19 cellular contexts compared by ENCODE assay signal in the genomic region with DNA sequence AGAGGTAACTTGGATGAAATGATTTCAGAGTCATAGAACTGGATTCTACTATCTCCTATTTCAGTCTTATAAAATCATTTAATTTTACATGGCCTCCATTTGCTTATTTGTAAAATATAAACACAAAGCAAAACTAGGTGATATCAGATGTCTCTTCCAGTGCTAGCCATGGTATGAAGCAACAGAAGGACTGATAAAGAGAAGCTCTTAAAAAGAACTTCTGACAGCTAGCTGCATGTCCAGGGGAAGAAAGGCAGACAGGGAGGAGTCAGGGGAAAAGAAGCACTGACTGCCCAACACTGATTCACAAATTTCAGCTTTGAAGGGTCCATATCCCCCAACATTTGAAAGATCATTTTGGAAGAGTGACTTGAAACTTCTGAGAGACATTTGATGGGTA. TPM values are rescaled to one million over a fixed set of nuclear protein-coding genes. Genes with fewer than 3 reads are reported as not detected.
DNase-seq lines count a peak whose midpoint lies in the region; ATAC-seq and TF ChIP-seq lines count a peak whose summit lies in the region.
"Had no signal": no experiment of that assay in that cellular context is flagged by ENCODE, and none has a peak within 500 bp of the region (broad histone marks: within the 10 kb centered on the region; RNA-seq: fewer than 3 reads in every experiment).

No MANE protein-coding gene starts in this region.

- no peak overlapping the region for H3K4me3 Mint-ChIP-seq in dendritic cell treated with granulocyte-macrophage colony-stimulating factor and Interleukin-4, amounts not matched to agents 40 ng/mL and 50 ng/mL, for 4 days
- H3K4me3 Mint-ChIP-seq in mesothelial cell of epicardium, result no peak overlapping the region
- H3K4me3 Mint-ChIP-seq: H9 had no signal

- in situ Hi-C loops in IMR-90 (cut with MboI; ENCODE audit: low sequenced_read_pairs), result no loop called here

- intact Hi-C loops in IMR-90 (cut with micrococcal nuclease), result loop anchor here (5.0 kb wide), 1 partner anchor 73 kb away; no protein-coding TSS in a partner anchor
- intact Hi-C loops in dendritic cell treated with granulocyte-macrophage colony-stimulating factor and Interleukin-4, amounts not matched to agents 40 ng/mL and 50 ng/mL, for 4 days (cut with micrococcal nuclease), result loop anchor here (10.0 kb wide), 1 partner anchor 91 kb away; no protein-coding TSS in a partner anchor

- no peak overlapping the region for H2BK15ac ChIP-seq in IMR-90 (ENCODE audit: low read depth, low read length)

- CTCF ChIA-PET in IMR-90 (lab: Yijun Ruan, JAX), result interaction anchor here (0.6 kb wide), 1 partner anchor 55 kb away, joined by 4 read pairs; no protein-coding TSS in a partner anchor

- ATAC-seq in IMR-90 (ENCODE audit: low read depth), result peak; percentile 50; the same call in 1 of the 2 replicates
- ATAC-seq: HepG2 had no signal

- no peak overlapping the region for H3K18ac ChIP-seq in IMR-90 (ENCODE audit: low read depth, low read length)

- no peak overlapping the region for H3K4me3 ChIP-seq in BLaER1 treated with 17β-estradiol and CSF1 and Interleukin-3, amounts not matched to agents 10 nM and 100 nM
- H3K4me3 ChIP-seq in IMR-90 (ENCODE audit: insufficient read depth, low read depth, low read length) (no peak overlapping the region), suprapubic skin (no peak overlapping the region)
- H3K4me3 ChIP-seq: BLaER1 had no signal

- no peak overlapping the region for H4K5ac ChIP-seq in IMR-90 (ENCODE audit: low read depth, low read length)

- H3K9ac ChIP-seq in BLaER1 treated with 17β-estradiol and CSF1 and Interleukin-3, amounts not matched to agents 10 nM and 100 nM, result no peak overlapping the region
- no peak overlapping the region for H3K9ac ChIP-seq in IMR-90 (ENCODE audit: low read depth, low read length)
- H3K9ac ChIP-seq: BLaER1 had no signal

- peak overlapping the region; percentile 19; the same call in 1 of the 2 replicates for H3K4ac ChIP-seq in IMR-90 (ENCODE audit: low read depth, low read length)

- H4K8ac ChIP-seq in IMR-90 (ENCODE audit: low read depth in 2 of 2, low read length in 2 of 2), result peak overlapping the region in 1 of 2 experiments; percentile 15; a peak in 1 of 4 replicates

- H4K91ac ChIP-seq in IMR-90 (ENCODE audit: insufficient read depth, low read depth, low read length), result no peak overlapping the region

- TF ChIP-seq RAD21 in IMR-90 (IDR thresholded peaks at IDR 0.05; ENCODE audit: low read length), result no peak

- TF ChIP-seq POLR2A in IMR-90 (IDR thresholded peaks at IDR 0.05; ENCODE audit: low read depth, low read length) (no peak), suprapubic skin (IDR thresholded peaks at IDR 0.05) (no peak)

- POLR2A ChIA-PET in IMR-90 (lab: Charles Lee; ENCODE audit: unreplicated experiment), result no interaction called here

- H2AK9ac ChIP-seq in IMR-90 (replicated peaks; ENCODE audit: low read depth, low read length, poor library complexity), result no peak overlapping the region

- no peak for TF ChIP-seq CTCF in IMR-90 (conservative IDR thresholded peaks at IDR 0.05; ENCODE audit: low read depth, low read length)
- TF ChIP-seq CTCF in mesothelial cell of epicardium (IDR thresholded peaks at IDR 0.05; ENCODE audit: unreplicated experiment), result no peak
- no peak for TF ChIP-seq CTCF in suprapubic skin (IDR thresholded peaks at IDR 0.05)

- H2AFZ ChIP-seq in IMR-90 (replicated peaks; ENCODE audit: low read length, poor library complexity), result no peak overlapping the region

- peak overlapping the region; percentile 38 for H3K27ac Mint-ChIP-seq in dendritic cell treated with granulocyte-macrophage colony-stimulating factor and Interleukin-4, amounts not matched to agents 40 ng/mL and 50 ng/mL, for 4 days
- peak overlapping the region; percentile 27 for H3K27ac Mint-ChIP-seq in mesothelial cell of epicardium
- H3K27ac Mint-ChIP-seq: H9 had no signal

- peaks cover 29 to 63% (median 47%) of the 10 kb centered on the region in 10 experiments for H3K4me1 ChIP-seq in BLaER1 treated with 17β-estradiol and CSF1 and Interleukin-3, amounts not matched to agents 10 nM and 100 nM
- H3K4me1 ChIP-seq in IMR-90 (ENCODE audit: control insufficient read depth, insufficient read depth, low read length), result peaks cover 5% of the 10 kb centered on the region
- H3K4me1 ChIP-seq in suprapubic skin, result peaks cover 6% of the 10 kb centered on the region

- H3K27me3 Mint-ChIP-seq in dendritic cell treated with granulocyte-macrophage colony-stimulating factor and Interleukin-4, amounts not matched to agents 40 ng/mL and 50 ng/mL, for 4 days, result no peaks in the 10 kb centered on the region
- H3K27me3 Mint-ChIP-seq in mesothelial cell of epicardium (ENCODE audit: low read depth), result no peaks in the 10 kb centered on the region

- H3K9me3 Mint-ChIP-seq in dendritic cell treated with granulocyte-macrophage colony-stimulating factor and Interleukin-4, amounts not matched to agents 40 ng/mL and 50 ng/mL, for 4 days, result no peaks in the 10 kb centered on the region
- peaks cover 7% of the 10 kb centered on the region for H3K9me3 Mint-ChIP-seq in mesothelial cell of epicardium
- H3K9me3 Mint-ChIP-seq: H9 had no signal

- peaks cover 33 to 51% of the 10 kb centered on the region in 2 experiments for H3K79me1 ChIP-seq in IMR-90 (ENCODE audit: low read depth in 1 of 2, low read length in 2 of 2)

- DNase-seq in IMR-90 (peak; percentile 53), mesothelial cell of epicardium (ENCODE audit: low spot score in 2 of 2, unreplicated experiment in 2 of 2) (no peak), suprapubic skin (ENCODE audit: low spot score in 2 of 2) (no peak), epidermal melanocyte (ENCODE audit: insufficient read length, low spot score) (no peak), dedifferentiated amniotic fluid mesenchymal stem cell (ENCODE audit: extremely low spot score) (no peak), DMS79 (lab: John Stamatoyannopoulos, UW) (no peak)
- DNase-seq: DND-41, H9, KG1, NCI-H1417 treated with DMSO at 0.1 percent for 48 hours, NCI-H187 treated with DMSO at 0.1 percent for 48 hours, NCI-H2227 treated with DMSO at 0.1 percent for 48 hours, NCI-H510A treated with DMSO at 0.1 percent for 48 hours, NCI-H774 had no signal

- no peak overlapping the region for H2BK20ac ChIP-seq in IMR-90 (ENCODE audit: low read depth, low read length)

- no peak overlapping the region; the same call in 1 of the 2 replicates for H3K23ac ChIP-seq in IMR-90 (ENCODE audit: low read depth, low read length)

- no peak for TF ChIP-seq EP300 in suprapubic skin (IDR thresholded peaks at IDR 0.05)

- H2AK5ac ChIP-seq in IMR-90 (ENCODE audit: low read depth, low read length), result no peak overlapping the region

- peak overlapping the region; percentile 31 for H2BK5ac ChIP-seq in IMR-90 (ENCODE audit: low read depth, low read length, poor library complexity, severe bottlenecking)

- H3K9me1 ChIP-seq in IMR-90 (ENCODE audit: insufficient read depth, low read length), result 0 out of 2 replicates have a peak, but pooled peaks cover 5% of the 10 kb centered on the region

- H3K9me3 ChIP-seq in BLaER1 treated with 17β-estradiol and CSF1 and Interleukin-3, amounts not matched to agents 10 nM and 100 nM (replicated peaks in 1 of 11), result peaks cover 0 to 13% (median 0%) of the 10 kb centered on the region in 11 experiments; a peak in 4 of 22 replicates
- no peaks in the 10 kb centered on the region for H3K9me3 ChIP-seq in IMR-90 (ENCODE audit: control insufficient read depth, insufficient read depth, low read length)
- H3K9me3 ChIP-seq in suprapubic skin, result no peaks in the 10 kb centered on the region

- H3K36me3 Mint-ChIP-seq in dendritic cell treated with granulocyte-macrophage colony-stimulating factor and Interleukin-4, amounts not matched to agents 40 ng/mL and 50 ng/mL, for 4 days (ENCODE audit: low read depth), result peaks cover 7% of the 10 kb centered on the region
- H3K36me3 Mint-ChIP-seq in mesothelial cell of epicardium, result peaks cover 2% of the 10 kb centered on the region

- peak overlapping the region; percentile 38; the same call in 1 of the 2 replicates for H3K14ac ChIP-seq in IMR-90 (replicated peaks; ENCODE audit: low read depth, low read length)

- H3K27me3 ChIP-seq in BLaER1 treated with 17β-estradiol and CSF1 and Interleukin-3, amounts not matched to agents 10 nM and 100 nM, result no peaks in the 10 kb centered on the region
- H3K27me3 ChIP-seq in IMR-90 (ENCODE audit: control insufficient read depth, insufficient read depth, low read length), result no peaks in the 10 kb centered on the region
- no peaks in the 10 kb centered on the region for H3K27me3 ChIP-seq in suprapubic skin
- H3K27me3 ChIP-seq: BLaER1 had no signal

- peaks cover 58% of the 10 kb centered on the region for H3K4me1 Mint-ChIP-seq in dendritic cell treated with granulocyte-macrophage colony-stimulating factor and Interleukin-4, amounts not matched to agents 40 ng/mL and 50 ng/mL, for 4 days (ENCODE audit: low read depth)
- H3K4me1 Mint-ChIP-seq in mesothelial cell of epicardium, result peaks cover 12% of the 10 kb centered on the region

- no TSS peak for BruUV-seq in IMR-90 (replicated peaks; lab: Mats Ljungman, UMichigan)

- H2BK120ac ChIP-seq in IMR-90 (ENCODE audit: low read depth, low read length), result no peak overlapping the region

- H4K20me1 ChIP-seq in BLaER1 treated with 17β-estradiol and CSF1 and Interleukin-3, amounts not matched to agents 10 nM and 100 nM, result no peaks in the 10 kb centered on the region
- H4K20me1 ChIP-seq in IMR-90 (ENCODE audit: insufficient read depth, low read length), result no peaks in the 10 kb centered on the region
- H4K20me1 ChIP-seq: BLaER1 had no signal

- H3K27ac ChIP-seq in BLaER1 treated with 17β-estradiol and CSF1 and Interleukin-3, amounts not matched to agents 10 nM and 100 nM, result peak overlapping the region in 2 of 11 experiments; percentile 18 to 24; a peak in 2 of 22 replicates
- H3K27ac ChIP-seq in IMR-90 (ENCODE audit: insufficient read depth, low read length), result no peak overlapping the region
- H3K27ac ChIP-seq in suprapubic skin, result no peak overlapping the region
- H3K27ac ChIP-seq: BLaER1 had no signal

- H3K56ac ChIP-seq in IMR-90 (ENCODE audit: extremely low read depth, insufficient read depth, low read length), result no peak overlapping the region

- dilution Hi-C loops in IMR-90 (cut with HindIII; ENCODE audit: low sequenced_read_pairs, unreplicated experiment), result no loop called here

- peak overlapping the region in 6 of 11 experiments; percentile 21 to 63 (median 59); a peak in 10 of 22 replicates for H3K4me2 ChIP-seq in BLaER1 treated with 17β-estradiol and CSF1 and Interleukin-3, amounts not matched to agents 10 nM and 100 nM
- H3K4me2 ChIP-seq in IMR-90 (ENCODE audit: low read depth, low read length), result no peak overlapping the region; the same call in 1 of the 2 replicates
- H3K4me2 ChIP-seq: BLaER1 had no signal

- peaks cover 0 to 30% (median 21%) of the 10 kb centered on the region in 11 experiments; a peak in 10 of 22 replicates for H3K36me3 ChIP-seq in BLaER1 treated with 17β-estradiol and CSF1 and Interleukin-3, amounts not matched to agents 10 nM and 100 nM
- peaks cover 5% of the 10 kb centered on the region; the same call in 1 of the 2 replicates for H3K36me3 ChIP-seq in IMR-90 (ENCODE audit: control insufficient read depth, insufficient read depth, low read length)
- no peaks in the 10 kb centered on the region for H3K36me3 ChIP-seq in suprapubic skin

RNA-seq across cellular contexts. Expression of gene SLC8A1, which starts 6.4 kb away (rescaled TPM):
- 57.0 and 86.1 TPM in 2 replicates for total RNA-seq in IMR-90 (2012; rRNA removed)
- 6.6 and 7.7 TPM in 2 replicates for polyA plus RNA-seq in IMR-90 (2012; rRNA removed)
- 0.99 and 1.8 TPM in 2 replicates for polyA plus RNA-seq in IMR-90 (2012; cell fraction: cytosol; rRNA removed)
- polyA plus RNA-seq in IMR-90 (2012; cell fraction: nucleus; rRNA removed; ENCODE audit: low replicate concordance), result 1.2 and 4.3 TPM in 2 replicates
- 27.2 to 30.7 TPM (median 29.6 TPM) in 3 replicates for total RNA-seq in mesothelial cell of epicardium
- 10 to 100 TPM in 2 of 4 donors, 1 to 10 TPM in 2; 2.4 to 14.4 (median 9.9) TPM for total RNA-seq in suprapubic skin
- total RNA-seq: A673, HepG2 had no signal
- polyA plus RNA-seq: HepG2 had no signal
